ENCODE assay signal across 1 cellular context in genomic region chr10:125016123-125016522, GRCh38.
TF ChIP-seq lines count a peak whose summit lies in the region.

No MANE protein-coding gene starts in this region.

TF ChIP-seq in SK-N-SH, 30 proteins besides CTCF, POLR2A, EP300 and RAD21 (continued from another document):
- no peak for TF ChIP-seq SIN3A (IDR thresholded peaks at IDR 0.05; ENCODE audit: borderline replicate concordance, low read depth, low read length)
- TF ChIP-seq POLR2AphosphoS5 (IDR thresholded peaks at IDR 0.05; ENCODE audit: low read depth, low read length) = no peak
- no peak for TF ChIP-seq TCF12 (IDR thresholded peaks at IDR 0.05)
- no peak for TF ChIP-seq NFIC (IDR thresholded peaks at IDR 0.05; ENCODE audit: borderline replicate concordance)
- TF ChIP-seq EZH2phosphoT487 (IDR thresholded peaks at IDR 0.05; ENCODE audit: borderline replicate concordance, low read depth) = no peak
- TF ChIP-seq MAX (IDR thresholded peaks at IDR 0.05; ENCODE audit: low read depth) = no peak
